In the genomic region with DNA sequence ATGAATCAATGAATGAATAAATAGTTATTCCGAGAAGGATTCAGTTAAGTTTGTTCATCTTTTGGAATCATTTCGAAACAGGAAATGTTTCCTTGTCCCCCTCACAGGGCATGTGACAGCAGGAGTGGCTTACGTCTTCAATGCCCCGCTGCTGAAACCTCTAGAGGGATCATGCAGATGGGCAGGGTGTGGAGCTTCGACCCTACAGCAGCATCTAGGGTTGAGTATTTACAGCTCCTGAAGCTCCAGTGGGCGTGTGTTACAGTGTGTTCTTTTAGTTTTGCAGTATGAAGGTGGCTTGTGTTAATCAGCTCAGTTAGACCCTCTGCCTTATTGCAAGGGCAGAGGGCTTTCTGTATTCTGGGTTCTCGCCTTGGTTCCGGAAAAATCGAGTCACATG, we compare ENCODE assay signal across 18 cellular contexts. TPM values are rescaled to one million over a fixed set of nuclear protein-coding genes. Genes with fewer than 3 reads are reported as not detected.
DNase-seq lines count a peak whose midpoint lies in the region; ATAC-seq, FAIRE-seq and TF ChIP-seq lines count a peak whose summit lies in the region.
"Had no signal": no experiment of that assay in that cellular context is flagged by ENCODE, and none has a peak within 500 bp of the region (broad histone marks: within the 10 kb centered on the region; RNA-seq: fewer than 3 reads in every experiment).

No MANE protein-coding gene starts in this region.

- no peak overlapping the region for H2BK15ac ChIP-seq in H1 (ENCODE audit: low read length)

- H2AK5ac ChIP-seq in H1 (ENCODE audit: low read depth, low read length): no peak overlapping the region

- H3K9ac ChIP-seq in SK-N-MC (ENCODE audit: insufficient read length) (no peak overlapping the region), H1 (replicated peaks in 1 of 4; ENCODE audit: extremely low read depth in 1 of 4, low read depth in 3 of 4, low read length in 3 of 4) (no peak overlapping the region)
- H3K9ac ChIP-seq: BLaER1 treated with 17β-estradiol and CSF1 and Interleukin-3, amounts not matched to agents 10 nM and 100 nM had no signal

- H2BK12ac ChIP-seq in H1 (ENCODE audit: low read depth, low read length): no peak overlapping the region

- CTCF ChIA-PET in H1 (lab: Charles Lee; ENCODE audit: partially characterized antibody): no interaction called here

- H3K4me1 Mint-ChIP-seq in type B pancreatic cell (ENCODE audit: unreplicated experiment): peaks cover 7% of the 10 kb centered on the region
- no peaks in the 10 kb centered on the region for H3K4me1 Mint-ChIP-seq in stimulated activated naive B cell treated with anti-CD40 and anti-IgM and Interleukin-4, amounts not matched to agents 10 μg/mL and 1 μg/mL and 100 μg/mL, for 72 hours
- H3K4me1 Mint-ChIP-seq: IgD-negative memory B cell had no signal

- no peak overlapping the region for H3K27ac Mint-ChIP-seq in type B pancreatic cell
- H3K27ac Mint-ChIP-seq in stimulated activated naive B cell treated with anti-CD40 and anti-IgM and Interleukin-4, amounts not matched to agents 10 μg/mL and 1 μg/mL and 100 μg/mL, for 72 hours: no peak overlapping the region
- H3K27ac Mint-ChIP-seq: IgD-negative memory B cell had no signal

- H3K56ac ChIP-seq in H1 (replicated peaks; ENCODE audit: insufficient read length, low read depth, low read length): no peak overlapping the region

- no peak for FAIRE-seq in H1 (lab: Jason Lieb, UNC)

- H3K23ac ChIP-seq in H1 (ENCODE audit: insufficient read length): no peak overlapping the region

- no peak overlapping the region for H3K18ac ChIP-seq in H1 (ENCODE audit: extremely low read depth, low read length)

- H3K36me3 ChIP-seq in SK-N-MC (ENCODE audit: insufficient read depth, low read length): no peaks in the 10 kb centered on the region
- H3K36me3 ChIP-seq in H1 (ENCODE audit: control insufficient read depth in 2 of 4, insufficient read depth in 4 of 4, low read length in 3 of 4): no peaks in the 10 kb centered on the region
- H3K36me3 ChIP-seq: BLaER1 treated with 17β-estradiol and CSF1 and Interleukin-3, amounts not matched to agents 10 nM and 100 nM had no signal

- H3K9me3 Mint-ChIP-seq in type B pancreatic cell: no peaks in the 10 kb centered on the region
- H3K9me3 Mint-ChIP-seq in stimulated activated naive B cell treated with anti-CD40 and anti-IgM and Interleukin-4, amounts not matched to agents 10 μg/mL and 1 μg/mL and 100 μg/mL, for 72 hours: no peaks in the 10 kb centered on the region
- H3K9me3 Mint-ChIP-seq: IgD-negative memory B cell had no signal

- no peaks in the 10 kb centered on the region for H4K20me1 ChIP-seq in H1 (replicated peaks in 1 of 2; ENCODE audit: control insufficient read depth in 1 of 2, insufficient read depth in 2 of 2, low read length in 2 of 2)
- H4K20me1 ChIP-seq: BLaER1 treated with 17β-estradiol and CSF1 and Interleukin-3, amounts not matched to agents 10 nM and 100 nM had no signal

- POLR2A ChIA-PET in H1 (lab: Charles Lee; ENCODE audit: partially characterized antibody): no interaction called here

- 90% methylated on average over 9 of the region's 9 CpGs; no CpG with 5 or more reads in 1 of the 2 experiments for WGBS in H1 (ENCODE audit: extremely low coverage in 1 of 2, insufficient coverage in 1 of 2, insufficient read length in 1 of 2, insufficient replicate concordance in 2 of 2, low coverage in 1 of 2, low lambda C conversion rate in 2 of 2, missing lambda C conversion rate in 1 of 2), 2 experiments

- peak overlapping the region; percentile 69 for H3K4me3 Mint-ChIP-seq in type B pancreatic cell
- no peak overlapping the region for H3K4me3 Mint-ChIP-seq in stimulated activated naive B cell treated with anti-CD40 and anti-IgM and Interleukin-4, amounts not matched to agents 10 μg/mL and 1 μg/mL and 100 μg/mL, for 72 hours
- H3K4me3 Mint-ChIP-seq: IgD-negative memory B cell had no signal

- no peak for ATAC-seq in HG02938 (IDR thresholded peaks at IDR 0.05; ENCODE audit: unreplicated experiment)
- no peak for ATAC-seq in stimulated activated naive B cell treated with anti-CD40 and anti-IgM and Interleukin-4, amounts not matched to agents 10 μg/mL and 1 μg/mL and 100 μg/mL, for 72 hours (replicated peaks)

- TF ChIP-seq POLR2A in H1 (IDR thresholded peaks at IDR 0.05; ENCODE audit: control extremely low read depth in 1 of 2, low read depth in 2 of 2, low read length in 2 of 2): no peak

- H3K4me3 ChIP-seq in SK-N-MC (peak overlapping the region; percentile 31; the same call in 1 of the 2 replicates), H1 (ENCODE audit: extremely low read depth in 1 of 4, insufficient read depth in 2 of 4, low read depth in 3 of 4, low read length in 4 of 4) (no peak overlapping the region)
- H3K4me3 ChIP-seq: BLaER1 treated with 17β-estradiol and CSF1 and Interleukin-3, amounts not matched to agents 10 nM and 100 nM; PC-9 had no signal

- TF ChIP-seq RAD21 in H1 (IDR thresholded peaks at IDR 0.05 in 1 of 2, conservative IDR thresholded peaks at IDR 0.05 in 1 of 2; ENCODE audit: low read depth in 2 of 2, low read length in 2 of 2): no peak

- H4K91ac ChIP-seq in H1 (replicated peaks; ENCODE audit: insufficient read length, low read length): no peak overlapping the region

- no peaks in the 10 kb centered on the region for H3K36me3 Mint-ChIP-seq in type B pancreatic cell
- no peaks in the 10 kb centered on the region for H3K36me3 Mint-ChIP-seq in stimulated activated naive B cell treated with anti-CD40 and anti-IgM and Interleukin-4, amounts not matched to agents 10 μg/mL and 1 μg/mL and 100 μg/mL, for 72 hours
- H3K36me3 Mint-ChIP-seq: IgD-negative memory B cell had no signal

- no peak overlapping the region for H2BK120ac ChIP-seq in H1 (replicated peaks; ENCODE audit: low read depth, low read length)

- TF ChIP-seq CTCF in H1 (IDR thresholded peaks at IDR 0.05; ENCODE audit: control extremely low read depth in 1 of 3, insufficient read depth in 1 of 3, low read depth in 1 of 3, low read length in 3 of 3) (no peak), type B pancreatic cell (conservative IDR thresholded peaks at IDR 0.05) (no peak)

- no peak for DNase-seq in SK-N-MC (ENCODE audit: low read depth, low spot score)
- DNase-seq in H1 (ENCODE audit: low read depth in 1 of 2, low spot score in 2 of 2): no peak
- peak; percentile 30 for DNase-seq in medulla oblongata (ENCODE audit: extremely low spot score)
- no peak for DNase-seq in type B pancreatic cell (ENCODE audit: extremely low spot score, unreplicated experiment)
- DNase-seq in cortex of kidney (lab: John Stamatoyannopoulos, UW): no peak
- DNase-seq in stimulated activated naive B cell treated with anti-CD40 and anti-IgM and Interleukin-4, amounts not matched to agents 10 μg/mL and 1 μg/mL and 100 μg/mL, for 72 hours: no peak
- DNase-seq: DMS 273 treated with DMSO at 0.1 percent for 48 hours, H7, MV-4-11, NCI-H1417 treated with DMSO at 0.1 percent for 48 hours, NCI-H2081 treated with DMSO at 0.1 percent for 48 hours, NCI-H2227 treated with DMSO at 0.1 percent for 48 hours, NCI-H526 treated with DMSO at 0.1 percent for 48 hours, PC-9, SHP77 had no signal

- H3K4me2 ChIP-seq in H1 (ENCODE audit: insufficient read depth in 1 of 2, low read depth in 2 of 2, low read length in 2 of 2): no peak overlapping the region
- H3K4me2 ChIP-seq: PC-9 had no signal

- no peak overlapping the region for H3K4ac ChIP-seq in H1 (replicated peaks; ENCODE audit: insufficient read length, low read depth, low read length)

- H3K27me3 Mint-ChIP-seq in type B pancreatic cell: no peaks in the 10 kb centered on the region
- no peaks in the 10 kb centered on the region for H3K27me3 Mint-ChIP-seq in stimulated activated naive B cell treated with anti-CD40 and anti-IgM and Interleukin-4, amounts not matched to agents 10 μg/mL and 1 μg/mL and 100 μg/mL, for 72 hours
- H3K27me3 Mint-ChIP-seq: IgD-negative memory B cell had no signal

- no peaks in the 10 kb centered on the region for H3K79me2 ChIP-seq in H1 (ENCODE audit: control insufficient read depth in 1 of 2, insufficient read depth in 2 of 2, low read length in 2 of 2)

- no peaks in the 10 kb centered on the region for H3K9me3 ChIP-seq in SK-N-MC (ENCODE audit: low read depth, low read length)
- no peaks in the 10 kb centered on the region for H3K9me3 ChIP-seq in H1 (ENCODE audit: insufficient read depth in 2 of 2, low read depth in 1 of 2, low read length in 1 of 2)
- H3K9me3 ChIP-seq: BLaER1 treated with 17β-estradiol and CSF1 and Interleukin-3, amounts not matched to agents 10 nM and 100 nM had no signal

- H3K23me2 ChIP-seq in H1 (ENCODE audit: low read depth, low read length): no peaks in the 10 kb centered on the region

- H2BK5ac ChIP-seq in H1 (ENCODE audit: low read depth, low read length): no peak overlapping the region

- H4K8ac ChIP-seq in H1 (ENCODE audit: extremely low read depth, insufficient read depth, low read length): no peak overlapping the region

- no peak overlapping the region for H3K14ac ChIP-seq in H1 (ENCODE audit: insufficient read length)

- H2AFZ ChIP-seq in H1 (ENCODE audit: low read length): 0 out of 2 replicates have a peak overlapping the region, but pooled peaks have one; percentile 19
- H2AFZ ChIP-seq: PC-9 had no signal

- H3K4me1 ChIP-seq in H1 (replicated peaks in 1 of 4; ENCODE audit: control insufficient read depth in 3 of 4, insufficient read depth in 4 of 4, low read length in 3 of 4): no peaks in the 10 kb centered on the region; a peak in 1 of 7 replicates

- H3K27me3 ChIP-seq in H1 (replicated peaks in 1 of 4; ENCODE audit: control insufficient read depth in 3 of 4, extremely low read depth in 1 of 4, insufficient read depth in 3 of 4, low read length in 3 of 4): no peaks in the 10 kb centered on the region
- H3K27me3 ChIP-seq: BLaER1 treated with 17β-estradiol and CSF1 and Interleukin-3, amounts not matched to agents 10 nM and 100 nM had no signal

- H3K79me1 ChIP-seq in H1 (ENCODE audit: low read depth, low read length): no peaks in the 10 kb centered on the region

- H3K27ac ChIP-seq in SK-N-MC (no peak overlapping the region), H1 (ENCODE audit: low read depth, low read length) (no peak overlapping the region)
- H3K27ac ChIP-seq: BLaER1 treated with 17β-estradiol and CSF1 and Interleukin-3, amounts not matched to agents 10 nM and 100 nM; PC-9 had no signal

- no peak for TF ChIP-seq EP300 in H1 (IDR thresholded peaks at IDR 0.05; ENCODE audit: borderline replicate concordance in 1 of 2, low read depth in 2 of 2, low read length in 2 of 2)

- H4K5ac ChIP-seq in H1 (ENCODE audit: insufficient read length, low read depth, low read length): no peak overlapping the region

- H2BK20ac ChIP-seq in H1 (ENCODE audit: low read length): no peak overlapping the region

RNA-seq across cellular contexts. Expression of gene NAV3, which starts 2.6 kb away (rescaled TPM):
- 5.0 and 5.7 TPM in 2 replicates for total RNA-seq in H1 (2021; fragmentation: NEBNext Ultra II Directional; extraction: Animal tissue kit (Norgen Biotek cat#: 25700))
- polyA plus RNA-seq in H1 (2011; rRNA removed): 0.41 and 0.47 TPM in 2 replicates
- 0.52 TPM for polyA plus RNA-seq in H1 (2011; cell fraction: cytosol; rRNA removed)
- polyA plus RNA-seq in H1 (2011; cell fraction: nucleus; rRNA removed): 0.67 TPM
- polyA plus RNA-seq in H1 (2012, experiment 1 of 2): 0.58 to 1.5 TPM (median 0.71 TPM) in 4 replicates
- 0.03 TPM for polyA plus RNA-seq in H1 (2012, experiment 2 of 2)
- polyA plus RNA-seq in H1 (2013, experiment 1 of 2): 3.8 TPM
- 3.3 TPM for polyA plus RNA-seq in H1 (2013, experiment 2 of 2)
- polyA minus RNA-seq in H1 (2011; rRNA and poly(A)+ RNA removed): 1.7 and 7.4 TPM in 2 replicates
- polyA minus RNA-seq in H1 (2011; cell fraction: cytosol; rRNA and poly(A)+ RNA removed): 0.66 TPM
- 6.6 TPM for polyA minus RNA-seq in H1 (2011; cell fraction: nucleus; rRNA and poly(A)+ RNA removed)
- total RNA-seq in type B pancreatic cell (ENCODE audit: low replicate concordance): 5.6 and 24.9 TPM in 2 replicates
